In the genomic region with DNA sequence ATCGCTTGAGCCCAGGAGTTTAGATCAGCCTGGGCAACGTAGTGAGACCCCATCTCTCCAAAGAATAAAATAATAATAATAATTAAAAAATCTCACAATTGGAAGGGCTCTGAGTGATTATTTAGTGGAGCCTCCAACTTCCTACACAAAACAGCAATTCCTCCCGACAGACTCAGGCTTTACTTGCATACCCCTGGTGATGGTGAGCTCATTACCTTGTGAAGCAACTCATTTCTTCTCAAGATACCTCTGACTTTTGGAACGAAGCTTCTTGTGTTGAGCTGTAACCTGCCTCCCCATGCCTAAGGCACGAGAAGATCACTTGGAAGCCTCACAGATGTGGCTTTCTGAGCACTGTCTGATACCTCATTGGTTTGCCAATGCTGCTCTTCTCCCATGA, we compare ENCODE assay signal across 2 cellular contexts.
TF ChIP-seq lines count a peak whose summit lies in the region.

No MANE protein-coding gene starts in this region.

TF ChIP-seq in HepG2, 621 proteins besides CTCF, POLR2A, EP300 and RAD21:
- TF ChIP-seq MZF1 (CRISPR knock-in tag; IDR thresholded peaks at IDR 0.05; ENCODE audit: borderline replicate concordance) (no peak), ZNF121 (CRISPR knock-in tag; IDR thresholded peaks at IDR 0.05) (0 out of 2 replicates have a peak, but pooled peaks have one; percentile 1)

TF ChIP-seq in H1, 55 proteins besides CTCF, POLR2A, EP300 and RAD21:
- TF ChIP-seq USF2 (IDR thresholded peaks at IDR 0.05; ENCODE audit: low read length): no peak
- TF ChIP-seq KDM1A (IDR thresholded peaks at IDR 0.05; ENCODE audit: borderline replicate concordance, low read length): 0 out of 2 replicates have a peak, but pooled peaks have one; percentile 19
